In genomic region chr10:128036011-128036615, GRCh38 we compare ENCODE assay signal across 12 cellular contexts.
"Had no signal": no experiment of that assay in that cellular context is flagged by ENCODE, and none has a peak within 500 bp of the region (broad histone marks: within the 10 kb centered on the region; RNA-seq: fewer than 3 reads in every experiment).

No MANE protein-coding gene starts in this region.

- H3K4me3 ChIP-seq: adrenal gland, mucosa of descending colon, pancreas, right lobe of liver, smooth muscle cell, tibial nerve, vagina had no signal

- H3K9me3 ChIP-seq: adrenal gland, mucosa of descending colon, pancreas, right lobe of liver, tibial nerve, vagina had no signal

- H3K27ac Mint-ChIP-seq: activated CD4-positive, alpha-beta T cell treated with anti-CD3 and anti-CD28 coated beads, Interleukin-2, amount 10 ng/mL, durations not matched to agents 24 days and 14 days; activated CD8-positive, alpha-beta T cell treated with anti-CD3 and anti-CD28 coated beads for 36 hours; activated naive CD4-positive, alpha-beta T cell treated with anti-CD3 and anti-CD28 coated beads, Interleukin-2, amount 10 ng/mL, durations not matched to agents 7 days and 5 days; activated T-cell treated with anti-CD3 and anti-CD28 coated beads, Interleukin-2, amount 50 U/mL, for 24 hours had no signal

- H3K4me1 Mint-ChIP-seq: activated naive CD4-positive, alpha-beta T cell treated with anti-CD3 and anti-CD28 coated beads, Interleukin-2, amount 10 ng/mL, durations not matched to agents 7 days and 5 days had no signal

- H3K4me3 Mint-ChIP-seq: activated CD4-positive, alpha-beta T cell treated with anti-CD3 and anti-CD28 coated beads, Interleukin-2, amount 10 ng/mL, durations not matched to agents 24 days and 14 days; activated CD8-positive, alpha-beta T cell treated with anti-CD3 and anti-CD28 coated beads for 36 hours; activated naive CD4-positive, alpha-beta T cell treated with anti-CD3 and anti-CD28 coated beads, Interleukin-2, amount 10 ng/mL, durations not matched to agents 7 days and 5 days; activated T-cell treated with anti-CD3 and anti-CD28 coated beads, Interleukin-2, amount 50 U/mL, for 24 hours had no signal

- H3K27me3 Mint-ChIP-seq: activated CD8-positive, alpha-beta T cell treated with anti-CD3 and anti-CD28 coated beads for 36 hours; activated T-cell treated with anti-CD3 and anti-CD28 coated beads, Interleukin-2, amount 50 U/mL, for 24 hours had no signal

- H3K9me3 Mint-ChIP-seq: activated CD4-positive, alpha-beta T cell treated with anti-CD3 and anti-CD28 coated beads, Interleukin-2, amount 10 ng/mL, durations not matched to agents 24 days and 14 days; activated CD8-positive, alpha-beta T cell treated with anti-CD3 and anti-CD28 coated beads for 36 hours; activated naive CD4-positive, alpha-beta T cell treated with anti-CD3 and anti-CD28 coated beads, Interleukin-2, amount 10 ng/mL, durations not matched to agents 7 days and 5 days; activated T-cell treated with anti-CD3 and anti-CD28 coated beads, Interleukin-2, amount 50 U/mL, for 24 hours; naive B cell had no signal

- H3K36me3 Mint-ChIP-seq: activated naive CD4-positive, alpha-beta T cell treated with anti-CD3 and anti-CD28 coated beads, Interleukin-2, amount 10 ng/mL, durations not matched to agents 7 days and 5 days; naive B cell had no signal
